ENCODE assay signal across 1 cellular context in the genomic region with DNA sequence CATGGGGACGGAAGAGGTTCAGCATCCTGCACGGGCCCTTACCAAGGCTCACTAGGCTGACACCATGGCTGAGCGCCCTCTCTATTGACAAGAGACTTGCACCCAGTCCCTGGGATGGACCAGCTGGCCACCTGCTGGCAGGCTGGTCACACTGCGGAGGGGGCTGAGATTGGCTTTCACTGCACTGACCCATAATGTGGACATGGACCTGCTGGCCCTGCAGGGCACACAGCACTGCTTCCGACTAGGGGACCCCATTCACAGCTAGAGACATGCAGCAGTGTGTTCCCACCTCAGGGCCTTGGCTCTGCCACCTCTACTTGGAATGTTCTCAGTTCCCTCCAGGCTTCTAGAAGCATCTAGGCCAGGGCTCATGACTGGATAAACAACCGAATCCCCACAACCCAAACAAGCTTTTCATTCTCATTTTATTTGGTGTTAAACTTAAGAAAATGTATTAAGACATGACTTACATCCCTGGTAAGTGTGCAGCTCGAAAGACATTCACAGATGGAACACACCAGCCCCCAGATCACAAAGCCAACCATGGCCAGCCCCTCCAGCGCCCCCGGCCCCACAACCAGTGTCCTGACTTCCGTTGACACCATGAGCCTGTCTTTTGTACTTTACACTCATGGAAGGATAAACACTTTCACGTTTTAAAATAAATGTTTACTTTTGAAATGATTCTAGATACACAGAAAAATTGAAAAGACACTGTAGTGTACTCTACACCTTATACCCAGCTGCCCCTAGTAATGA.
TF ChIP-seq lines count a peak whose summit lies in the region.

No MANE protein-coding gene starts in this region.

TF ChIP-seq in GM12878, 131 proteins besides CTCF, POLR2A, EP300 and RAD21:
- TF ChIP-seq ETV6 (conservative IDR thresholded peaks at IDR 0.05 in 1 of 2, IDR thresholded peaks at IDR 0.05 in 1 of 2; ENCODE audit: borderline replicate concordance in 1 of 2, low read depth in 1 of 2) (no peak), SIX5 (IDR thresholded peaks at IDR 0.05; ENCODE audit: low read depth, low read length, severe bottlenecking) (no peak), YY1 (IDR thresholded peaks at IDR 0.05; ENCODE audit: low read depth, low read length) (peak; percentile 61; the same call in 1 of the 2 replicates), EGR1 (IDR thresholded peaks at IDR 0.05; ENCODE audit: borderline replicate concordance in 1 of 2, low read depth in 2 of 2, low read length in 2 of 2) (no peak), ELK1 (IDR thresholded peaks at IDR 0.05; ENCODE audit: low read depth, low read length) (no peak), SMC3 (IDR thresholded peaks at IDR 0.05; ENCODE audit: borderline replicate concordance, low read length) (peak; percentile 85), NFYA (IDR thresholded peaks at IDR 0.05; ENCODE audit: borderline replicate concordance, low read depth, low read length) (no peak), RELB (IDR thresholded peaks at IDR 0.05; ENCODE audit: low read depth) (no peak), CEBPB (IDR thresholded peaks at IDR 0.05; ENCODE audit: borderline replicate concordance in 1 of 2, low read depth in 2 of 2, low read length in 2 of 2) (no peak), SRF (IDR thresholded peaks at IDR 0.05; ENCODE audit: low read depth in 2 of 2, low read length in 2 of 2) (no peak), NFIC (IDR thresholded peaks at IDR 0.05; ENCODE audit: low read depth, low read length) (no peak), HCFC1 (IDR thresholded peaks at IDR 0.05; ENCODE audit: low read length) (no peak), SMARCA5 (IDR thresholded peaks at IDR 0.05) (no peak), FOS (IDR thresholded peaks at IDR 0.05; ENCODE audit: borderline replicate concordance, extremely low read depth, insufficient read length) (no peak), E2F4 (IDR thresholded peaks at IDR 0.05; ENCODE audit: low read depth, low read length) (no peak), CREM (IDR thresholded peaks at IDR 0.05; ENCODE audit: low read depth) (no peak), RB1 (IDR thresholded peaks at IDR 0.05; ENCODE audit: borderline replicate concordance) (no peak), IRF4 (IDR thresholded peaks at IDR 0.05; ENCODE audit: low read depth, low read length) (no peak)
